ENCODE assay signal across 8 cellular contexts in genomic region chr9:129110740-129111142, GRCh38. TPM values are rescaled to one million over a fixed set of nuclear protein-coding genes. Genes with fewer than 3 reads are reported as not detected.
DNase-seq lines count a peak whose midpoint lies in the region; ATAC-seq and TF ChIP-seq lines count a peak whose summit lies in the region.

Gene CRAT (minus strand): TSS chr9:129110793. CDS start chr9:129110509, 284 bp downstream.

- H3K27ac ChIP-seq in dorsolateral prefrontal cortex, result peak within 1 kb of the TSS; percentile 85 to 99 (median 97)

- H3K27me3 ChIP-seq in dorsolateral prefrontal cortex, result no peaks in the 10 kb centered on the region

- TF ChIP-seq POLR2A in lower leg skin (IDR thresholded peaks at IDR 0.05), result no peak

- no peaks in the 10 kb centered on the region for H3K27me3 Mint-ChIP-seq in activated CD4-positive, alpha-beta memory T cell treated with anti-CD3 and anti-CD28 coated beads, Interleukin-2, amount 10 ng/mL, durations not matched to agents 7 days and 5 days

- POLR2A ChIA-PET in activated CD4-positive, alpha-beta memory T cell treated with anti-CD3 and anti-CD28 coated beads, Interleukin-2, amount 10 ng/mL, durations not matched to agents 7 days and 5 days (lab: Charles Lee), result interaction anchor here (1.0 to 1.7 kb wide), 9 partner anchors 16 to 531 kb away, joined by 3 to 9 read pairs (median 5); partner anchors contain the start of genes ASB6, DOLPP1, MIGA2 and NTMT1

- peak within 1 kb of the TSS; percentile 94 for H3K27ac Mint-ChIP-seq in activated CD4-positive, alpha-beta memory T cell treated with anti-CD3 and anti-CD28 coated beads, Interleukin-2, amount 10 ng/mL, durations not matched to agents 7 days and 5 days

- H3K9me3 Mint-ChIP-seq in activated CD4-positive, alpha-beta memory T cell treated with anti-CD3 and anti-CD28 coated beads, Interleukin-2, amount 10 ng/mL, durations not matched to agents 7 days and 5 days, result no peaks in the 10 kb centered on the region

- peak within 1 kb of the TSS; percentile 96 for H3K4me3 Mint-ChIP-seq in activated CD4-positive, alpha-beta memory T cell treated with anti-CD3 and anti-CD28 coated beads, Interleukin-2, amount 10 ng/mL, durations not matched to agents 7 days and 5 days

- peak; percentile 58 for ATAC-seq in GM19438 (IDR thresholded peaks at IDR 0.05; ENCODE audit: low read depth, unreplicated experiment)
- peak; percentile 54 for ATAC-seq in HG03571 (IDR thresholded peaks at IDR 0.05; ENCODE audit: unreplicated experiment)

- intact Hi-C loops in dorsolateral prefrontal cortex (cut with DNase I), result no loop called here
- intact Hi-C loops in lower leg skin (cut with DNase I; ENCODE audit: low total_unique reads), result no loop called here

- CTCF ChIA-PET in activated CD4-positive, alpha-beta memory T cell treated with anti-CD3 and anti-CD28 coated beads, Interleukin-2, amount 10 ng/mL, durations not matched to agents 7 days and 5 days (lab: Charles Lee), result interaction anchor here (0.5 to 1.6 kb wide), 3 partner anchors 21 to 894 kb away, joined by 3 to 9 read pairs (median 4); partner anchors contain the start of gene NTMT1

- H3K4me1 Mint-ChIP-seq in activated CD4-positive, alpha-beta memory T cell treated with anti-CD3 and anti-CD28 coated beads, Interleukin-2, amount 10 ng/mL, durations not matched to agents 7 days and 5 days, result peaks cover 39% of the 10 kb centered on the region

- peak; percentile 97 for DNase-seq in CD1c-positive myeloid dendritic cell (ENCODE audit: extremely low spot score)
- peak; percentile 70 for DNase-seq in NCI-H82 treated with DMSO at 0.1 percent for 48 hours (lab: John Stamatoyannopoulos, UW; ENCODE audit: unreplicated experiment)
- DNase-seq in activated CD4-positive, alpha-beta memory T cell treated with anti-CD3 and anti-CD28 coated beads, Interleukin-2, amount 10 ng/mL, durations not matched to agents 7 days and 5 days, result peak; percentile 97
- DNase-seq in dorsolateral prefrontal cortex, result peak; percentile 93 to 99 (median 96)
- peak; percentile 95 to 99 for DNase-seq in lower leg skin (ENCODE audit: low spot score in 2 of 2)
- DNase-seq in stimulated activated CD4-positive, alpha-beta T cell treated with anti-CD3 and anti-CD28 coated beads, Interleukin-4, amount 100 ng/mL, for 24 hours, result peak; percentile 96

- TF ChIP-seq CTCF in dorsolateral prefrontal cortex (IDR thresholded peaks at IDR 0.05 in 54 of 56, conservative IDR thresholded peaks at IDR 0.05 in 2 of 56; ENCODE audit: low read depth in 1 of 56, partially characterized antibody in 56 of 56), result peak in 1 of 56 donors; percentile 4
- TF ChIP-seq CTCF in lower leg skin (IDR thresholded peaks at IDR 0.05), result no peak

- peaks cover 3% of the 10 kb centered on the region for H3K36me3 Mint-ChIP-seq in activated CD4-positive, alpha-beta memory T cell treated with anti-CD3 and anti-CD28 coated beads, Interleukin-2, amount 10 ng/mL, durations not matched to agents 7 days and 5 days (ENCODE audit: low read depth)

- H3K4me3 ChIP-seq in dorsolateral prefrontal cortex (peak within 1 kb of the TSS; percentile 70 to 100 (median 90)), lower leg skin (ENCODE audit: low read depth, poor library complexity, severe bottlenecking) (peak within 1 kb of the TSS; percentile 92)

- 0 to 1% methylated on average over 9 to 20 of the region's 28 CpGs for WGBS in lower leg skin, 2 donors

RNA-seq across cellular contexts. Expression of gene CRAT, which starts in this region (rescaled TPM):
- total RNA-seq in activated CD4-positive, alpha-beta memory T cell treated with anti-CD3 and anti-CD28 coated beads, Interleukin-2, amount 10 ng/mL, durations not matched to agents 7 days and 5 days, result 10 to 100 TPM; 17.3 to 18.2 TPM
- total RNA-seq in dorsolateral prefrontal cortex (10 to 100 TPM; 32.6 to 71.0 (median 47.5) TPM), lower leg skin (10 to 100 TPM; 13.7 to 78.2 (median 31.3) TPM)

Comparison
In these comparisons a context has a peak if more than half of its experiments do, and no peak if none do; other contexts are left out.
1. Peak in every context shown above with its lines: DNase-seq, ATAC-seq, H3K4me3 ChIP-seq and H3K27ac ChIP-seq.